In the genomic region with DNA sequence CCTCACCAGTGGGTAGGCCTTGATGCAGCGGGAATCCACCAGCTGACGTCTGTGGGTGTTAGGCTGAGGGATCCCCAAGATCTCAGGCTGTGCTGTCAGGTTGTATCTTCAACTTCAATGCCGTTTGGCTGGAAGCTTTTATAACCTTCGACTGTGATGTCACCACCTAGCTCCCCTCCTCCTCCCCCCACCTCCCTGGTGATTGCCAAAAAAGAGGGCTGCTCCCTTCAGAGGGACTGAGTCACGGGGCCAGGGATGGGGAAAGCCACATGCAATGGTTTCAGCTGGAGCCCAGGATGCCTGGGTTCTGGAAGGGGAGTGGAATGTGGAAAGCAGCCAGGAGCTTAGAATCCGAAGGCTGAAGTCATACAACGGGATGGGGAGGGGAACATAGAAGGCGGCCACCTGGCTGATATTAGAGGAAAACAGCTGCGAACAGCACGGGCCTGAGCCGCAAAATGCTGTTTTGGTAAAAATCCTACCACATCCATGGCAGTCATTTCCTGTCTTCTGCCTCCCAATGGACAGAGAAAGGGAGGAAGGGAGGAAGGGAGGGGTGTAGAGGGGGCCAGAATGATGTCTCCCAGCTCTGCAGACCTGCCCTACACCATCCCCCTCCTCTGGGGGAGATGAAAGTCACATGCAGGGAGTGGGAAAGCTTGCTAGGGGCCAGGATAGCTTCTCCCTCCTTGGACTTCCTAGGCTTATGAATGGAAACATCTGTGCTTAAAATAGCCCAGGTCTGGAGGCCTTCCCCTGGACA, we compare ENCODE assay signal across 12 cellular contexts. TPM values are rescaled to one million over a fixed set of nuclear protein-coding genes. Genes with fewer than 3 reads are reported as not detected.
A peak's percentile ranks its signal among the peaks of the same experiment; 100 is the strongest.
DNase-seq lines count a peak whose midpoint lies in the region; TF ChIP-seq lines count a peak whose summit lies in the region.
"Had no signal": no experiment of that assay in that cellular context is flagged by ENCODE, and none has a peak within 500 bp of the region (broad histone marks: within the 10 kb centered on the region; RNA-seq: fewer than 3 reads in every experiment).

A gene (minus strand): TSS at position 110 of the 763 bp plus-strand sequence. CDS start 1,022 bp downstream, outside the sequence.

- H3K4me3 ChIP-seq in AG04449 (ENCODE audit: low read depth, low read length) (peak within 1 kb of the TSS; percentile 45), Peyer's patch (peak within 1 kb of the TSS in 2 of 4 donors; percentile 11 to 27), fibroblast of lung (replicated peaks in 1 of 4; ENCODE audit: control extremely low read depth in 1 of 4, insufficient read depth in 1 of 4, low read depth in 3 of 4, low read length in 4 of 4) (peak within 1 kb of the TSS; percentile 33 to 67 (median 52))

- TF ChIP-seq POLR2A in Peyer's patch (IDR thresholded peaks at IDR 0.05) = no peak

- H3K27me3 ChIP-seq in Peyer's patch = no peaks in the 10 kb centered on the region
- H3K27me3 ChIP-seq in fibroblast of lung (ENCODE audit: control insufficient read depth, insufficient read depth, low read length) = no peaks in the 10 kb centered on the region

- H3K36me3 Mint-ChIP-seq in neural crest cell (ENCODE audit: low read depth) (peaks cover 7% of the 10 kb centered on the region), CD14-positive monocyte (peaks cover 43 to 56% of the 10 kb centered on the region in 2 donors)

- H3K4me1 ChIP-seq in Peyer's patch (peaks cover 0 to 8% (median 0%) of the 10 kb centered on the region in 4 donors), fibroblast of lung (ENCODE audit: control insufficient read depth, extremely low read depth, insufficient read depth, low read length) (peaks cover 9% of the 10 kb centered on the region)

- intact Hi-C loops in CD14-positive monocyte (cut with micrococcal nuclease) = loop anchor here (5.0 to 10.0 kb wide), 2 partner anchors 292 to 295 kb away; no protein-coding TSS in a partner anchor

- H3K9ac ChIP-seq in fibroblast of lung (ENCODE audit: insufficient read depth, low read length) = peak within 1 kb of the TSS; percentile 25

- no peaks in the 10 kb centered on the region for H3K9me3 Mint-ChIP-seq in neural crest cell
- H3K9me3 Mint-ChIP-seq in CD14-positive monocyte = peaks cover 0 to 4% (median 0%) of the 10 kb centered on the region in 7 donors

- peak within 1 kb of the TSS; percentile 33 for H2AFZ ChIP-seq in fibroblast of lung (ENCODE audit: low read length)

- no peaks in the 10 kb centered on the region for H4K20me1 ChIP-seq in fibroblast of lung (ENCODE audit: control insufficient read depth, extremely low read depth, insufficient read depth, low read length)

- peak within 1 kb of the TSS; percentile 81 for H3K27ac Mint-ChIP-seq in neural crest cell (ENCODE audit: unreplicated experiment)
- peak within 1 kb of the TSS in 1 of 7 donors; percentile 31 for H3K27ac Mint-ChIP-seq in CD14-positive monocyte

- H3K27ac ChIP-seq in Peyer's patch (peak within 1 kb of the TSS in 3 of 4 donors; percentile 23 to 74 (median 60)), fibroblast of lung (ENCODE audit: insufficient read depth, low read length) (peak within 1 kb of the TSS; percentile 64)

- H3K4me2 ChIP-seq in fibroblast of lung (ENCODE audit: extremely low read depth, insufficient read depth, low read length) = peak within 1 kb of the TSS; percentile 83

- no peaks in the 10 kb centered on the region for H3K79me2 ChIP-seq in fibroblast of lung (ENCODE audit: control insufficient read depth, insufficient read depth, low read length)

- CTCF ChIA-PET in AG04449 (lab: Yijun Ruan, JAX) = interaction anchor here (0.6 to 10.7 kb wide), 13 partner anchors 8 to 310 kb away, joined by 3 to 152 read pairs (median 6); a partner anchor contains a TSS

- POLR2A ChIA-PET in AG04449 (lab: Yijun Ruan, JAX) = interaction anchor here (0.8 to 3.6 kb wide), 14 partner anchors 9 to 152 kb away, joined by 3 to 43 read pairs (median 5); a partner anchor contains a TSS

- H3K4me3 Mint-ChIP-seq in neural crest cell (peak within 1 kb of the TSS; percentile 17), CD14-positive monocyte (peak within 1 kb of the TSS in 1 of 2 donors; percentile 63)

- no peaks in the 10 kb centered on the region for H3K27me3 Mint-ChIP-seq in neural crest cell (ENCODE audit: low read depth)
- H3K27me3 Mint-ChIP-seq in CD14-positive monocyte (ENCODE audit: low read depth in 3 of 3) = peaks cover 26 to 32% (median 29%) of the 10 kb centered on the region in 3 donors

- H3K36me3 ChIP-seq in Peyer's patch = peaks cover 0 to 34% (median 0%) of the 10 kb centered on the region in 3 donors
- peaks cover 16% of the 10 kb centered on the region for H3K36me3 ChIP-seq in fibroblast of lung (ENCODE audit: control insufficient read depth, insufficient read depth, low read length)

- H3K9me3 ChIP-seq in Peyer's patch (no peaks in the 10 kb centered on the region), fibroblast of lung (ENCODE audit: control insufficient read depth, insufficient read depth, low read depth, low read length) (no peaks in the 10 kb centered on the region)

- H3K4me1 Mint-ChIP-seq in neural crest cell (peaks cover 19% of the 10 kb centered on the region), CD14-positive monocyte (peaks cover 5% of the 10 kb centered on the region)

- TF ChIP-seq CTCF in AG04449 (IDR thresholded peaks at IDR 0.05; ENCODE audit: insufficient read depth, low read length, missing control alignments) = no peak
- TF ChIP-seq CTCF in Peyer's patch (IDR thresholded peaks at IDR 0.05) = no peak
- TF ChIP-seq CTCF in fibroblast of lung (conservative IDR thresholded peaks at IDR 0.05 in 1 of 2, IDR thresholded peaks at IDR 0.05 in 1 of 2; ENCODE audit: low read depth in 1 of 2, low read length in 2 of 2) = no peak
- TF ChIP-seq CTCF in neural crest cell (conservative IDR thresholded peaks at IDR 0.05) = no peak
- no peak for TF ChIP-seq CTCF in CD14-positive monocyte (IDR thresholded peaks at IDR 0.05)

- DNase-seq in AG04449 (ENCODE audit: low read depth, low spot score) (no peak), Peyer's patch (peak in 1 of 3 donors; percentile 80), fibroblast of lung (ENCODE audit: low read depth in 2 of 2) (peak; percentile 91 to 92), neural crest cell (ENCODE audit: low read depth, low spot score) (no peak), SW 1271 (lab: John Stamatoyannopoulos, UW) (no peak), NCI-H1105 (lab: John Stamatoyannopoulos, UW) (no peak), CD14-positive monocyte (ENCODE audit: low spot score) (no peak), NCI-H146 (lab: John Stamatoyannopoulos, UW) (no peak)
- DNase-seq: activated effector memory CD4-positive, alpha-beta T cell treated with anti-CD3 and anti-CD28 coated beads, Interleukin-2, amount 50 U/mL, for 16 hours; DND-41; NK-92 treated with Interleukin-12 subunit alpha and Interleukin-12 subunit beta, amount 100 ng/mL, for 24 hours had no signal

RNA-seq across cellular contexts. Expression of the gene that starts here (rescaled TPM):
- total RNA-seq in Peyer's patch = 10 to 100 TPM in 1 of 4 donors, 1 to 10 TPM in 3; 5.4 to 11.6 (median 8.8) TPM
- 13.4 and 31.5 TPM in 2 replicates for total RNA-seq in fibroblast of lung
- 7.9 and 12.7 TPM in 2 replicates for polyA plus RNA-seq in fibroblast of lung
- 17.4 and 26.8 TPM in 2 replicates for polyA plus RNA-seq in fibroblast of lung (2012)
- 16.4 and 16.8 TPM in 2 replicates for polyA minus RNA-seq in fibroblast of lung (ENCODE audit: low replicate concordance)
- 1.6 and 1.8 TPM in 2 replicates for total RNA-seq in neural crest cell
- not detected for polyA plus RNA-seq in CD14-positive monocyte
- total RNA-seq: left lobe of liver had no signal

Comparison
In these comparisons a context has a peak if more than half of its experiments do, and no peak if none do; other contexts are left out.
1. DNase-seq: peak in fibroblast of lung (2 of 2); none in AG04449 (single experiment), neural crest cell (single experiment), SW 1271 (0 of 2), NCI-H1105 (single experiment), CD14-positive monocyte (single experiment) and NCI-H146 (single experiment).